ENCODE assay signal across 8 cellular contexts in genomic region chr12:129193263-129193871, GRCh38.
A peak's percentile ranks its signal among the peaks of the same experiment; 100 is the strongest.
DNase-seq lines count a peak whose midpoint lies in the region; ATAC-seq and TF ChIP-seq lines count a peak whose summit lies in the region.

No MANE protein-coding gene starts in this region.

- no peaks in the 10 kb centered on the region for H3K36me3 ChIP-seq in Loucy (ENCODE audit: insufficient read depth, low read length)
- H3K36me3 ChIP-seq in osteoblast (ENCODE audit: insufficient read depth, low read length) = no peaks in the 10 kb centered on the region

- H3K79me2 ChIP-seq in Loucy (ENCODE audit: insufficient read depth, low read length) = no peaks in the 10 kb centered on the region
- no peaks in the 10 kb centered on the region for H3K79me2 ChIP-seq in osteoblast (ENCODE audit: insufficient read depth, low read length)

- H3K4me3 Mint-ChIP-seq in activated T-cell treated with anti-CD3 and anti-CD28 coated beads, Interleukin-2, amount 50 U/mL, for 4 hours = no peak overlapping the region

- H3K27me3 Mint-ChIP-seq in activated T-cell treated with anti-CD3 and anti-CD28 coated beads, Interleukin-2, amount 50 U/mL, for 4 hours (ENCODE audit: low read depth) = no peaks in the 10 kb centered on the region

- no peaks in the 10 kb centered on the region for H3F3A ChIP-seq in Loucy (ENCODE audit: low read depth)

- no peak overlapping the region for H2AFZ ChIP-seq in Loucy (ENCODE audit: low read length)
- no peak overlapping the region for H2AFZ ChIP-seq in osteoblast (ENCODE audit: low read length)

- H3K4me3 ChIP-seq in Loucy (ENCODE audit: low read length, poor library complexity, severe bottlenecking) (no peak overlapping the region), cardiac fibroblast (replicated peaks in 1 of 2; ENCODE audit: low read depth in 2 of 2, low read length in 2 of 2) (no peak overlapping the region), osteoblast (ENCODE audit: insufficient read depth, low read length) (no peak overlapping the region)

- H3K4me1 Mint-ChIP-seq in activated T-cell treated with anti-CD3 and anti-CD28 coated beads, Interleukin-2, amount 50 U/mL, for 4 hours (ENCODE audit: low read depth) = no peaks in the 10 kb centered on the region

- H3K4me1 ChIP-seq in Loucy (ENCODE audit: insufficient read depth, low read length, poor library complexity, severe bottlenecking) (no peaks in the 10 kb centered on the region), osteoblast (ENCODE audit: insufficient read depth, low read length) (no peaks in the 10 kb centered on the region)

- no peak overlapping the region for H3K4me2 ChIP-seq in Loucy (ENCODE audit: low read depth, low read length, poor library complexity, severe bottlenecking)
- no peak overlapping the region for H3K4me2 ChIP-seq in osteoblast (ENCODE audit: insufficient read depth, low read length)

- H3K9me3 ChIP-seq in Loucy (ENCODE audit: insufficient read depth, low read depth, low read length) (peaks cover 8% of the 10 kb centered on the region; the same call in 1 of the 2 replicates), osteoblast (ENCODE audit: low read depth, low read length) (peaks cover 3% of the 10 kb centered on the region)

- no peaks in the 10 kb centered on the region for H3K9me2 ChIP-seq in Loucy (replicated peaks; ENCODE audit: low read depth, low read length)

- no peak for ATAC-seq in activated T-cell treated with anti-CD3 and anti-CD28 coated beads, Interleukin-2, amount 50 U/mL, for 4 hours
- ATAC-seq in HG02981 (IDR thresholded peaks at IDR 0.05; ENCODE audit: unreplicated experiment) = no peak

- no peaks in the 10 kb centered on the region for H3K36me3 Mint-ChIP-seq in activated T-cell treated with anti-CD3 and anti-CD28 coated beads, Interleukin-2, amount 50 U/mL, for 4 hours (ENCODE audit: insufficient read depth)

- H3K9ac ChIP-seq in Loucy (ENCODE audit: low read depth, low read length, poor library complexity, severe bottlenecking) = no peak overlapping the region

- no peak overlapping the region for H3K27ac ChIP-seq in osteoblast (ENCODE audit: low read depth, low read length)

- H3K9me3 Mint-ChIP-seq in activated T-cell treated with anti-CD3 and anti-CD28 coated beads, Interleukin-2, amount 50 U/mL, for 4 hours = peaks cover 25% of the 10 kb centered on the region

- DNase-seq in activated T-cell treated with anti-CD3 and anti-CD28 coated beads for 24 hours (ENCODE audit: low read depth) (peak; percentile 2), cardiac fibroblast (ENCODE audit: low read depth in 2 of 2) (peak in 1 of 2 donors; percentile 9), osteoblast (ENCODE audit: insufficient read length, low spot score, missing footprints) (peak; percentile 62), ecto neural progenitor cell (ENCODE audit: low spot score) (no peak), SW480 (ENCODE audit: low spot score) (no peak)
- no peak for DNase-seq in activated T-cell treated with anti-CD3 and anti-CD28 coated beads, Interleukin-2, amount 50 U/mL, for 4 hours

- TF ChIP-seq CTCF in Loucy (conservative IDR thresholded peaks at IDR 0.05; ENCODE audit: low read length) = peak; percentile 72
- peak; percentile 60 for TF ChIP-seq CTCF in cardiac fibroblast (IDR thresholded peaks at IDR 0.05; ENCODE audit: low read depth, low read length)
- peak; percentile 17 for TF ChIP-seq CTCF in osteoblast (IDR thresholded peaks at IDR 0.05; ENCODE audit: extremely low read depth, low read depth, low read length)

- H3K27me3 ChIP-seq in Loucy (ENCODE audit: insufficient read depth, low read length, poor library complexity, severe bottlenecking) = no peaks in the 10 kb centered on the region
- no peaks in the 10 kb centered on the region for H3K27me3 ChIP-seq in osteoblast (ENCODE audit: insufficient read depth, low read length)

- H4K20me1 ChIP-seq in Loucy (ENCODE audit: insufficient read depth, low read length, poor library complexity, severe bottlenecking) (no peaks in the 10 kb centered on the region), osteoblast (ENCODE audit: insufficient read depth, low read length) (no peaks in the 10 kb centered on the region)

Comparison
In these comparisons a context has a peak if more than half of its experiments do, and no peak if none do; other contexts are left out.
1. DNase-seq: peak in activated T-cell treated with anti-CD3 and anti-CD28 coated beads for 24 hours (single experiment) and osteoblast (single experiment); none in activated T-cell treated with anti-CD3 and anti-CD28 coated beads, Interleukin-2, amount 50 U/mL, for 4 hours (single experiment), ecto neural progenitor cell (single experiment) and SW480 (single experiment).
2. CTCF ChIP-seq: peak in every context shown above with its lines; median percentile 72 in Loucy; 60 in cardiac fibroblast; 17 in osteoblast.